24 cellular contexts compared by ENCODE assay signal in the genomic region with DNA sequence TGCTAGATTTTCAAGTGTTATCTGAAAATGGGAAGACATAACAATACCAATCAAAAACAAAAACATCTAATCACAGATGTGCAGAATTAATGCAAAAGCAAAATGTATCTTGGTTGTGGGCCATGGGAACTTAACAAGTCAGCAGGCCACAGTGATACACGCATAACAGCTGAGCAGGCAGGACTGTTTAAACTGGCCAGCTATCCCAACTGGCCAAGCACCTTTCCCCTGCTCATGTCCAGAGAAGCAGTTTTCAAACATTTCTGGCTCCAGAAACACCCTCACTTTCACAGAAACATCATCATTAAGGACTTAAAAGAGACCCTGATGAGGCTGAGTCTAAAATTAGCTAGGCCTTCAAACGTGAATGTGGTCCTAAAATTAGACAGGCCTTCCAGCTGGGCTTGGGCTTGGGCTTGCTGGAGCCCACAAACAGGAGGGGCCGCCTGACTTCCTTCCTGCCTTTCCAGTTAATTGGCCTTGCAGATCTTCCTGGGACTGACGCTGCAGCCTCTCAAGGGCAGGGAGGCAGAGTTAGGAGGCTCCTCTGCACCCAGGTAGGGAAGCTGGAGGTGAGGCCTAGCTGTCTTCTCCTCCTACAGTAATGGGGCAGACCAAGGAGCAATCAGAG.
DNase-seq lines count a peak whose midpoint lies in the region; ATAC-seq and TF ChIP-seq lines count a peak whose summit lies in the region.
"Had no signal": no experiment of that assay in that cellular context is flagged by ENCODE, and none has a peak within 500 bp of the region (broad histone marks: within the 10 kb centered on the region; RNA-seq: fewer than 3 reads in every experiment).

No MANE protein-coding gene starts in this region.

- H3K36me3 ChIP-seq in DOHH2 (ENCODE audit: control insufficient read depth, low read length) (no peaks in the 10 kb centered on the region), ovary (no peaks in the 10 kb centered on the region)
- H3K36me3 ChIP-seq: BE2C, neutrophil, transverse colon had no signal

- H3K27me3 Mint-ChIP-seq in stimulated activated naive B cell treated with anti-CD40 and anti-IgM and Interleukin-4, amounts not matched to agents 10 μg/mL and 1 μg/mL and 100 μg/mL, for 72 hours: no peaks in the 10 kb centered on the region
- H3K27me3 Mint-ChIP-seq: activated naive CD8-positive, alpha-beta T cell treated with anti-CD3 and anti-CD28 coated beads, Interleukin-2, amount 50 U/mL, for 24 hours; activated T-cell treated with anti-CD3 and anti-CD28 coated beads, Interleukin-2, amount 50 U/mL, for 24 hours; progenitor cell of endocrine pancreas had no signal

- H3K4me3 Mint-ChIP-seq in stimulated activated naive B cell treated with anti-CD40 and anti-IgM and Interleukin-4, amounts not matched to agents 10 μg/mL and 1 μg/mL and 100 μg/mL, for 72 hours: no peak overlapping the region
- H3K4me3 Mint-ChIP-seq: activated naive CD8-positive, alpha-beta T cell treated with anti-CD3 and anti-CD28 coated beads, Interleukin-2, amount 50 U/mL, for 24 hours; activated T-cell treated with anti-CD3 and anti-CD28 coated beads, Interleukin-2, amount 50 U/mL, for 24 hours had no signal

- TF ChIP-seq POLR2A in ovary (IDR thresholded peaks at IDR 0.05): no peak

- H3K27me3 ChIP-seq in DOHH2 (ENCODE audit: control insufficient read depth, low read length): no peaks in the 10 kb centered on the region
- no peaks in the 10 kb centered on the region for H3K27me3 ChIP-seq in ovary
- H3K27me3 ChIP-seq: BE2C, neutrophil, transverse colon had no signal

- no peaks in the 10 kb centered on the region for H3K9me3 ChIP-seq in DOHH2 (ENCODE audit: control insufficient read depth, insufficient read depth, low read length)
- no peaks in the 10 kb centered on the region for H3K9me3 ChIP-seq in ovary
- H3K9me3 ChIP-seq: BE2C, neutrophil, transverse colon had no signal

- no peak for TF ChIP-seq EP300 in ovary (IDR thresholded peaks at IDR 0.05)

- no peak for ATAC-seq in HG03280 (IDR thresholded peaks at IDR 0.05; ENCODE audit: unreplicated experiment)
- ATAC-seq in stimulated activated naive B cell treated with anti-CD40 and anti-IgM and Interleukin-4, amounts not matched to agents 10 μg/mL and 1 μg/mL and 100 μg/mL, for 72 hours (replicated peaks): no peak
- ATAC-seq: activated naive CD8-positive, alpha-beta T cell treated with anti-CD3 and anti-CD28 coated beads, Interleukin-2, amount 50 U/mL, for 24 hours had no signal

- H3K4me1 Mint-ChIP-seq in stimulated activated naive B cell treated with anti-CD40 and anti-IgM and Interleukin-4, amounts not matched to agents 10 μg/mL and 1 μg/mL and 100 μg/mL, for 72 hours: peaks cover 9 to 16% of the 10 kb centered on the region in 2 donors

- no peak for TF ChIP-seq CTCF in DOHH2 (IDR thresholded peaks at IDR 0.05; ENCODE audit: low read depth, low read length, poor library complexity, severe bottlenecking)
- no peak for TF ChIP-seq CTCF in ovary (IDR thresholded peaks at IDR 0.05)

- H3K36me3 Mint-ChIP-seq in stimulated activated naive B cell treated with anti-CD40 and anti-IgM and Interleukin-4, amounts not matched to agents 10 μg/mL and 1 μg/mL and 100 μg/mL, for 72 hours: no peaks in the 10 kb centered on the region

- H3F3A ChIP-seq in DOHH2 (ENCODE audit: control insufficient read depth, insufficient read depth): no peaks in the 10 kb centered on the region

- H3K27ac Mint-ChIP-seq in stimulated activated naive B cell treated with anti-CD40 and anti-IgM and Interleukin-4, amounts not matched to agents 10 μg/mL and 1 μg/mL and 100 μg/mL, for 72 hours: no peak overlapping the region
- H3K27ac Mint-ChIP-seq: activated naive CD8-positive, alpha-beta T cell treated with anti-CD3 and anti-CD28 coated beads, Interleukin-2, amount 50 U/mL, for 24 hours; activated T-cell treated with anti-CD3 and anti-CD28 coated beads, Interleukin-2, amount 50 U/mL, for 24 hours; progenitor cell of endocrine pancreas had no signal

- no peaks in the 10 kb centered on the region for H4K20me1 ChIP-seq in DOHH2 (ENCODE audit: control insufficient read depth, insufficient read depth, low read depth, low read length)

- WGBS in ovary, 3 donors: 12 to 26% (median 12%) methylated on average over 4 of the region's 4 CpGs

- no peaks in the 10 kb centered on the region for H3K79me2 ChIP-seq in DOHH2 (ENCODE audit: control insufficient read depth, low read length)

- H3K4me1 ChIP-seq in DOHH2 (ENCODE audit: control insufficient read depth, low read length) (peaks cover 12% of the 10 kb centered on the region), ovary (ENCODE audit: insufficient read depth) (peaks cover 10% of the 10 kb centered on the region)
- H3K4me1 ChIP-seq: transverse colon had no signal

- no peaks in the 10 kb centered on the region for H3K9me3 Mint-ChIP-seq in stimulated activated naive B cell treated with anti-CD40 and anti-IgM and Interleukin-4, amounts not matched to agents 10 μg/mL and 1 μg/mL and 100 μg/mL, for 72 hours
- H3K9me3 Mint-ChIP-seq: activated naive CD8-positive, alpha-beta T cell treated with anti-CD3 and anti-CD28 coated beads, Interleukin-2, amount 50 U/mL, for 24 hours; activated T-cell treated with anti-CD3 and anti-CD28 coated beads, Interleukin-2, amount 50 U/mL, for 24 hours had no signal

- intact Hi-C loops in cardiac septum (cut with DNase I) (no loop called here), ovary (cut with DNase I) (no loop called here)

- H3K9me2 ChIP-seq in DOHH2 (replicated peaks; ENCODE audit: control insufficient read depth, low read length): no peaks in the 10 kb centered on the region

- DNase-seq in MV-4-11 (lab: John Stamatoyannopoulos, UW) (peak; percentile 10), cardiac septum (ENCODE audit: low spot score) (peak; percentile 81), ovary (peak in 4 of 5 donors; percentile 27 to 55 (median 44)), RKO (ENCODE audit: low spot score) (no peak), NCI-H510A (lab: John Stamatoyannopoulos, UW) (no peak)
- DNase-seq in stimulated activated naive B cell treated with anti-CD40 and anti-IgM and Interleukin-4, amounts not matched to agents 10 μg/mL and 1 μg/mL and 100 μg/mL, for 72 hours: no peak
- DNase-seq: ACHN; activated CD4-positive, alpha-beta T cell treated with anti-CD3 and anti-CD28 coated beads for 4 hours; activated naive CD8-positive, alpha-beta T cell treated with anti-CD3 and anti-CD28 coated beads, Interleukin-2, amount 50 U/mL, for 24 hours; activated T-cell treated with anti-CD3 and anti-CD28 coated beads, Interleukin-2, amount 50 U/mL, for 24 hours; BE2C; GF-D8; HCEC 1CT; mammary epithelial cell; NCI-H446; OCI-M1; small intestine; stimulated activated CD4-positive, alpha-beta T cell treated with anti-CD3 and anti-CD28 coated beads, Interleukin-1b, Interleukin-23, amount 100 ng/mL, for 48 hours; T-helper 2 cell; transverse colon had no signal

- no peak overlapping the region for H3K27ac ChIP-seq in DOHH2 (ENCODE audit: low read depth, low read length)
- H3K27ac ChIP-seq in ovary: no peak overlapping the region
- H3K27ac ChIP-seq: neutrophil, transverse colon had no signal

- peak overlapping the region; percentile 32 for H3K4me2 ChIP-seq in DOHH2 (ENCODE audit: low read length)

- H3K4me3 ChIP-seq in DOHH2 (ENCODE audit: low read length) (peak overlapping the region; percentile 2; the same call in 1 of the 2 replicates), ovary (no peak overlapping the region)
- H3K4me3 ChIP-seq: transverse colon had no signal

Comparison
In these comparisons a context has a peak if more than half of its experiments do, and no peak if none do; other contexts are left out.
1. DNase-seq: peak in MV-4-11 (single experiment), cardiac septum (single experiment) and ovary (4 of 5); none in stimulated activated naive B cell treated with anti-CD40 and anti-IgM and Interleukin-4, amounts not matched to agents 10 μg/mL and 1 μg/mL and 100 μg/mL, for 72 hours (single experiment), RKO (single experiment) and NCI-H510A (single experiment).